Comparison of ENCODE assay signal across 1 cellular context in genomic region chr12:121738340-121738858, GRCh38.
A peak's percentile ranks its signal among the peaks of the same experiment; 100 is the strongest.
TF ChIP-seq lines count a peak whose summit lies in the region.

No MANE protein-coding gene starts in this region.

TF ChIP-seq in K562, 482 proteins besides CTCF, POLR2A, EP300 and RAD21 (continued from another document and continues in another):
- no peak; the same call in 1 of the 2 replicates for TF ChIP-seq MGA (IDR thresholded peaks at IDR 0.05)
- TF ChIP-seq RREB1 (CRISPR knock-in tag; IDR thresholded peaks at IDR 0.05) = no peak
- no peak for TF ChIP-seq PTRF (tag; IDR thresholded peaks at IDR 0.05)
- no peak for TF ChIP-seq POLR3G (IDR thresholded peaks at IDR 0.05; ENCODE audit: extremely low read depth, insufficient read length, insufficient replicate concordance)
- TF ChIP-seq POU5F1 (IDR thresholded peaks at IDR 0.05; ENCODE audit: borderline replicate concordance, low read depth, low read length, partially characterized antibody) = no peak
- no peak for TF ChIP-seq NR3C1 (CRISPR knock-in tag; IDR thresholded peaks at IDR 0.05)
- no peak for TF ChIP-seq CBX2 (IDR thresholded peaks at IDR 0.05; ENCODE audit: insufficient read depth, low read length, poor library complexity, severe bottlenecking)
- no peak for TF ChIP-seq ZNF445 (CRISPR knock-in tag; IDR thresholded peaks at IDR 0.05; ENCODE audit: low read depth)
- no peak for TF ChIP-seq ZBTB17 (CRISPR knock-in tag; IDR thresholded peaks at IDR 0.05)
- TF ChIP-seq GTF2B (IDR thresholded peaks at IDR 0.05; ENCODE audit: extremely low read depth, insufficient read length) = no peak
- TF ChIP-seq ZNF197 (CRISPR knock-in tag; IDR thresholded peaks at IDR 0.05; ENCODE audit: low read depth) = no peak
- no peak for TF ChIP-seq ZBTB43 (CRISPR knock-in tag; IDR thresholded peaks at IDR 0.05)
- no peak for TF ChIP-seq SMC3 (conservative IDR thresholded peaks at IDR 0.05; ENCODE audit: insufficient read depth, low read depth, low read length)
- peak; percentile 72; the same call in 1 of the 2 replicates for TF ChIP-seq TARDBP (IDR thresholded peaks at IDR 0.05)
- no peak for TF ChIP-seq ARID4B (CRISPR knock-in tag; IDR thresholded peaks at IDR 0.05)
- peak; percentile 69 for TF ChIP-seq GTF2A2 (tag; IDR thresholded peaks at IDR 0.05)
- TF ChIP-seq ZMIZ1 (IDR thresholded peaks at IDR 0.05; ENCODE audit: low read depth in 2 of 2, low read length in 2 of 2) = peak in 1 of 2 experiments; percentile 90; a peak in 2 of 4 replicates
